ENCODE assay signal across 40 cellular contexts in genomic region chr4:16732741-16733140, GRCh38.
"Had no signal": no experiment of that assay in that cellular context is flagged by ENCODE, and none has a peak within 500 bp of the region (broad histone marks: within the 10 kb centered on the region; RNA-seq: fewer than 3 reads in every experiment).

No MANE protein-coding gene starts in this region.

- H3K27ac ChIP-seq: adrenal gland, body of pancreas, breast epithelium, cardiac muscle cell, coronary artery, esophagus muscularis mucosa, foreskin keratinocyte, gastrocnemius medialis, heart left ventricle, WERI-Rb-1 had no signal

- H3K4me1 Mint-ChIP-seq: activated CD4-positive, alpha-beta T cell treated with anti-CD3 and anti-CD28 coated beads for 36 hours; activated CD4-positive, alpha-beta T cell treated with anti-CD3 and anti-CD28 coated beads, Interleukin-2, amount 10 ng/mL, durations not matched to agents 24 days and 14 days; activated CD8-positive, alpha-beta memory T cell treated with anti-CD3 and anti-CD28 coated beads, Interleukin-2, amount 10 ng/mL, durations not matched to agents 7 days and 5 days; activated naive CD4-positive, alpha-beta T cell treated with anti-CD3 and anti-CD28 coated beads, Interleukin-2, amount 50 U/mL, for 24 hours; activated naive CD8-positive, alpha-beta T cell treated with anti-CD3 and anti-CD28 coated beads for 36 hours; activated naive CD8-positive, alpha-beta T cell treated with anti-CD3 and anti-CD28 coated beads, Interleukin-2, amount 50 U/mL, for 24 hours; T-helper 17 cell had no signal

- H3K4me3 ChIP-seq: adrenal gland, body of pancreas, breast epithelium, cardiac muscle cell, coronary artery, dorsolateral prefrontal cortex, esophagus muscularis mucosa, gastrocnemius medialis, heart left ventricle had no signal

- H3K27me3 ChIP-seq: adrenal gland, body of pancreas, breast epithelium, cardiac muscle cell, dorsolateral prefrontal cortex, esophagus muscularis mucosa, foreskin keratinocyte, gastrocnemius medialis, heart left ventricle had no signal

- H3K27me3 Mint-ChIP-seq: activated CD4-positive, alpha-beta memory T cell treated with anti-CD3 and anti-CD28 coated beads for 36 hours; activated CD4-positive, alpha-beta T cell treated with anti-CD3 and anti-CD28 coated beads, Interleukin-2, amount 10 ng/mL, durations not matched to agents 24 days and 14 days; activated CD8-positive, alpha-beta memory T cell treated with anti-CD3 and anti-CD28 coated beads, Interleukin-2, amount 10 ng/mL, durations not matched to agents 7 days and 5 days; activated naive CD8-positive, alpha-beta T cell treated with anti-CD3 and anti-CD28 coated beads for 36 hours; dendritic cell treated with granulocyte-macrophage colony-stimulating factor and Interleukin-4, amounts not matched to agents 40 ng/mL and 50 ng/mL, for 4 days; T-helper 17 cell had no signal

- H3K9me3 Mint-ChIP-seq: activated CD4-positive, alpha-beta T cell treated with anti-CD3 and anti-CD28 coated beads, Interleukin-2, amount 10 ng/mL, durations not matched to agents 24 days and 14 days; activated naive CD4-positive, alpha-beta T cell treated with anti-CD3 and anti-CD28 coated beads for 36 hours; activated naive CD8-positive, alpha-beta T cell treated with anti-CD3 and anti-CD28 coated beads for 36 hours; activated T-helper 1 cell treated with anti-CD3 and anti-CD28 coated beads, Interleukin-12 subunit alpha, Interleukin-12 subunit beta, Interleukin-2, Interleukin-4 antibody, amounts not matched to agents 30 ng/mL and 10 ng/mL and 1 ng/mL, durations not matched to agents 14 hours and 24 hours and 36 hours; activated T-helper 2 cell treated with anti-CD3 and anti-CD28 coated beads, Interferon-gamma antibody, Interleukin-2, Interleukin-4, amounts not matched to agents 10 μg/mL and 5 μg/mL and 100 μg/mL, durations not matched to agents 14 hours and 24 hours and 36 hours; dendritic cell treated with granulocyte-macrophage colony-stimulating factor and Interleukin-4, amounts not matched to agents 40 ng/mL and 50 ng/mL, for 4 days; T-helper 2 cell treated with Interferon-gamma antibody and Interleukin-4, amounts not matched to agents 5 μg/mL and 100 μg/mL, for 36 hours had no signal

- H3K4me1 ChIP-seq: adrenal gland, body of pancreas, breast epithelium, foreskin keratinocyte, gastrocnemius medialis had no signal

- ATAC-seq: activated CD4-positive, alpha-beta T cell treated with anti-CD3 and anti-CD28 coated beads for 36 hours; activated CD8-positive, alpha-beta memory T cell treated with anti-CD3 and anti-CD28 coated beads, Interleukin-2, amount 10 ng/mL, durations not matched to agents 7 days and 5 days; activated CD8-positive, alpha-beta T cell treated with anti-CD3 and anti-CD28 coated beads, Interleukin-2, amount 10 ng/mL, durations not matched to agents 7 days and 5 days; activated naive CD8-positive, alpha-beta T cell treated with anti-CD3 and anti-CD28 coated beads, Interleukin-2, amount 50 U/mL, for 24 hours; body of pancreas; effector memory CD8-positive, alpha-beta T cell; foreskin keratinocyte; gastrocnemius medialis; heart left ventricle; T-helper 17 cell had no signal

- H3K9me3 ChIP-seq: adrenal gland, body of pancreas, breast epithelium, esophagus muscularis mucosa, gastrocnemius medialis had no signal

- H3K36me3 Mint-ChIP-seq: activated CD4-positive, alpha-beta memory T cell treated with anti-CD3 and anti-CD28 coated beads for 36 hours; activated CD8-positive, alpha-beta memory T cell treated with anti-CD3 and anti-CD28 coated beads, Interleukin-2, amount 10 ng/mL, durations not matched to agents 7 days and 5 days; activated naive CD4-positive, alpha-beta T cell treated with anti-CD3 and anti-CD28 coated beads, Interleukin-2, amount 50 U/mL, for 24 hours; activated naive CD8-positive, alpha-beta T cell treated with anti-CD3 and anti-CD28 coated beads for 36 hours had no signal

- H3K36me3 ChIP-seq: adrenal gland, breast epithelium, cardiac muscle cell, esophagus muscularis mucosa, gastrocnemius medialis, heart left ventricle, WERI-Rb-1 had no signal

- DNase-seq: activated CD4-positive, alpha-beta memory T cell treated with anti-CD3 and anti-CD28 coated beads for 36 hours; activated CD4-positive, alpha-beta T cell treated with anti-CD3 and anti-CD28 coated beads for 36 hours; activated CD4-positive, alpha-beta T cell treated with anti-CD3 and anti-CD28 coated beads, Interleukin-2, amount 10 ng/mL, durations not matched to agents 24 days and 14 days; activated CD4-positive, CD25-positive, alpha-beta regulatory T cell; activated CD4-positive, CD25-positive, alpha-beta regulatory T cell treated with anti-CD3 and anti-CD28 coated beads, Interleukin-2, amount 50 U/mL, for 72 hours; activated CD8-positive, alpha-beta memory T cell treated with anti-CD3 and anti-CD28 coated beads, Interleukin-2, amount 10 ng/mL, durations not matched to agents 7 days and 5 days; activated CD8-positive, alpha-beta memory T cell treated with anti-CD3 and anti-CD28 coated beads, Interleukin-2, amount 50 U/mL, for 4 hours; activated CD8-positive, alpha-beta T cell treated with anti-CD3 and anti-CD28 coated beads, Interleukin-2, amount 10 ng/mL, durations not matched to agents 7 days and 5 days; activated effector memory CD4-positive, alpha-beta T cell treated with anti-CD3 and anti-CD28 coated beads, Interleukin-2, amount 50 U/mL, for 16 hours; activated naive CD4-positive, alpha-beta T cell treated with anti-CD3 and anti-CD28 coated beads for 36 hours; activated naive CD8-positive, alpha-beta T cell treated with anti-CD3 and anti-CD28 coated beads for 36 hours; activated naive CD8-positive, alpha-beta T cell treated with anti-CD3 and anti-CD28 coated beads, Interleukin-2, amount 50 U/mL, for 24 hours; activated T-cell treated with anti-CD3 and anti-CD28 coated beads, Interleukin-2, amount 50 U/mL, for 1 hour; activated T-cell treated with anti-CD3 and anti-CD28 coated beads, Interleukin-2, amount 50 U/mL, for 48 hours; adrenal gland; aorta; body of pancreas; central memory CD4-positive, alpha-beta T cell; cerebellar nuclear complex; dorsolateral prefrontal cortex; effector CD4-positive, alpha-beta T cell; effector memory CD8-positive, alpha-beta T cell; erythroblast; foreskin keratinocyte; gastrocnemius medialis; glutamatergic neuron; heart left ventricle; T-helper 1 cell; T-helper 17 cell; T1000; WERI-Rb-1 had no signal

- H3K27ac Mint-ChIP-seq: activated CD4-positive, alpha-beta memory T cell treated with anti-CD3 and anti-CD28 coated beads for 36 hours; activated CD4-positive, alpha-beta T cell treated with anti-CD3 and anti-CD28 coated beads for 36 hours; activated CD4-positive, alpha-beta T cell treated with anti-CD3 and anti-CD28 coated beads, Interleukin-2, amount 10 ng/mL, durations not matched to agents 24 days and 14 days; activated CD8-positive, alpha-beta memory T cell treated with anti-CD3 and anti-CD28 coated beads, Interleukin-2, amount 10 ng/mL, durations not matched to agents 7 days and 5 days; activated CD8-positive, alpha-beta T cell treated with anti-CD3 and anti-CD28 coated beads, Interleukin-2, amount 10 ng/mL, durations not matched to agents 7 days and 5 days; activated naive CD4-positive, alpha-beta T cell treated with anti-CD3 and anti-CD28 coated beads for 36 hours; activated naive CD4-positive, alpha-beta T cell treated with anti-CD3 and anti-CD28 coated beads, Interleukin-2, amount 50 U/mL, for 24 hours; activated naive CD8-positive, alpha-beta T cell treated with anti-CD3 and anti-CD28 coated beads for 36 hours; activated naive CD8-positive, alpha-beta T cell treated with anti-CD3 and anti-CD28 coated beads, Interleukin-2, amount 50 U/mL, for 24 hours; activated T-helper 1 cell treated with anti-CD3 and anti-CD28 coated beads, Interleukin-12 subunit alpha, Interleukin-12 subunit beta, Interleukin-2, Interleukin-4 antibody, amounts not matched to agents 30 ng/mL and 10 ng/mL and 1 ng/mL, durations not matched to agents 14 hours and 24 hours and 36 hours; activated T-helper 2 cell treated with anti-CD3 and anti-CD28 coated beads, Interferon-gamma antibody, Interleukin-2, Interleukin-4, amounts not matched to agents 10 μg/mL and 5 μg/mL and 100 μg/mL, durations not matched to agents 14 hours and 24 hours and 36 hours; dendritic cell treated with granulocyte-macrophage colony-stimulating factor and Interleukin-4, amounts not matched to agents 40 ng/mL and 50 ng/mL, for 4 days; effector memory CD8-positive, alpha-beta T cell; T-helper 17 cell; T-helper 2 cell treated with Interferon-gamma antibody and Interleukin-4, amounts not matched to agents 5 μg/mL and 100 μg/mL, for 36 hours had no signal

- H3K4me3 Mint-ChIP-seq: activated CD4-positive, alpha-beta memory T cell treated with anti-CD3 and anti-CD28 coated beads for 36 hours; activated CD4-positive, alpha-beta T cell treated with anti-CD3 and anti-CD28 coated beads for 36 hours; activated CD4-positive, alpha-beta T cell treated with anti-CD3 and anti-CD28 coated beads, Interleukin-2, amount 10 ng/mL, durations not matched to agents 24 days and 14 days; activated CD8-positive, alpha-beta memory T cell treated with anti-CD3 and anti-CD28 coated beads, Interleukin-2, amount 10 ng/mL, durations not matched to agents 7 days and 5 days; activated CD8-positive, alpha-beta T cell treated with anti-CD3 and anti-CD28 coated beads, Interleukin-2, amount 10 ng/mL, durations not matched to agents 7 days and 5 days; activated naive CD4-positive, alpha-beta T cell treated with anti-CD3 and anti-CD28 coated beads for 36 hours; activated naive CD4-positive, alpha-beta T cell treated with anti-CD3 and anti-CD28 coated beads, Interleukin-2, amount 50 U/mL, for 24 hours; activated naive CD8-positive, alpha-beta T cell treated with anti-CD3 and anti-CD28 coated beads for 36 hours; activated naive CD8-positive, alpha-beta T cell treated with anti-CD3 and anti-CD28 coated beads, Interleukin-2, amount 50 U/mL, for 24 hours; activated T-helper 1 cell treated with anti-CD3 and anti-CD28 coated beads, Interleukin-12 subunit alpha, Interleukin-12 subunit beta, Interleukin-2, Interleukin-4 antibody, amounts not matched to agents 30 ng/mL and 10 ng/mL and 1 ng/mL, durations not matched to agents 14 hours and 24 hours and 36 hours; dendritic cell treated with granulocyte-macrophage colony-stimulating factor and Interleukin-4, amounts not matched to agents 40 ng/mL and 50 ng/mL, for 4 days; effector memory CD8-positive, alpha-beta T cell; T-helper 17 cell; T-helper 2 cell treated with Interferon-gamma antibody and Interleukin-4, amounts not matched to agents 5 μg/mL and 100 μg/mL, for 36 hours had no signal
